22 cellular contexts compared by ENCODE assay signal in genomic region chr2:241048149-241048948, GRCh38. TPM values are rescaled to one million over a fixed set of nuclear protein-coding genes. Genes with fewer than 3 reads are reported as not detected.
DNase-seq lines count a peak whose midpoint lies in the region; ATAC-seq, FAIRE-seq and TF ChIP-seq lines count a peak whose summit lies in the region.
"Had no signal": no experiment of that assay in that cellular context is flagged by ENCODE, and none has a peak within 500 bp of the region (broad histone marks: within the 10 kb centered on the region; RNA-seq: fewer than 3 reads in every experiment).

No MANE protein-coding gene starts in this region.

- POLR2A ChIA-PET in activated CD4-positive, alpha-beta T cell treated with anti-CD3 and anti-CD28 coated beads, Interleukin-2, amount 10 ng/mL, durations not matched to agents 7 days and 5 days (lab: Charles Lee): no interaction called here

- H3K9ac ChIP-seq in kidney (ENCODE audit: low read length in 2 of 2): no peak overlapping the region

- H3K27me3 Mint-ChIP-seq in IgD-negative memory B cell: no peaks in the 10 kb centered on the region
- H3K27me3 Mint-ChIP-seq in activated CD4-positive, alpha-beta T cell treated with anti-CD3 and anti-CD28 coated beads, Interleukin-2, amount 10 ng/mL, durations not matched to agents 7 days and 5 days: peaks cover 10% of the 10 kb centered on the region

- no peak for TF ChIP-seq CTCF in GM06990 (IDR thresholded peaks at IDR 0.05; ENCODE audit: insufficient read depth, low read length, poor library complexity, severe bottlenecking)
- no peak for TF ChIP-seq CTCF in kidney (IDR thresholded peaks at IDR 0.05; ENCODE audit: borderline replicate concordance, extremely low read depth, insufficient read depth)

- ATAC-seq in GM18858 (IDR thresholded peaks at IDR 0.05; ENCODE audit: unreplicated experiment) (no peak), HG03039 (IDR thresholded peaks at IDR 0.05; ENCODE audit: unreplicated experiment) (no peak)
- ATAC-seq: A549; CD8-positive, alpha-beta T cell; HepG2 had no signal

- no peak overlapping the region for H3K4me3 ChIP-seq in GM06990 (replicated peaks; ENCODE audit: low read depth, low read length)
- no peak overlapping the region for H3K4me3 ChIP-seq in kidney (ENCODE audit: low read length in 2 of 2)
- H3K4me3 ChIP-seq: A549 had no signal

- no peak overlapping the region for H3K4me3 Mint-ChIP-seq in IgD-negative memory B cell
- no peak overlapping the region for H3K4me3 Mint-ChIP-seq in activated CD4-positive, alpha-beta T cell treated with anti-CD3 and anti-CD28 coated beads, Interleukin-2, amount 10 ng/mL, durations not matched to agents 7 days and 5 days
- H3K4me3 Mint-ChIP-seq: CD14-positive monocyte; CD8-positive, alpha-beta T cell; HFFc6 had no signal

- DNase-seq in GM06990 (ENCODE audit: extremely low read depth, insufficient read length): peak; percentile 3
- DNase-seq in kidney: peak; percentile 50
- peak; percentile 71 for DNase-seq in posterior vena cava (ENCODE audit: low spot score)
- DNase-seq in activated CD4-positive, alpha-beta T cell treated with anti-CD3 and anti-CD28 coated beads, Interleukin-2, amount 10 ng/mL, durations not matched to agents 7 days and 5 days: no peak
- DNase-seq in AG08396 (ENCODE audit: low spot score): no peak
- DNase-seq: CD8-positive, alpha-beta T cell; COR-L47; DMS153; DMS79 treated with DMSO at 0.1 percent for 48 hours; EL; HCEC 1CT; HFFc6 had no signal

- no peaks in the 10 kb centered on the region for H3K4me1 ChIP-seq in kidney (ENCODE audit: control insufficient read depth in 1 of 2, insufficient read depth in 1 of 2, low read depth in 1 of 2, low read length in 2 of 2)
- H3K4me1 ChIP-seq: A549 had no signal

- peaks cover 2% of the 10 kb centered on the region for H3K36me3 ChIP-seq in GM06990 (ENCODE audit: control insufficient read depth, insufficient read depth, low read length)
- H3K36me3 ChIP-seq in kidney (ENCODE audit: control insufficient read depth in 1 of 2, insufficient read depth in 2 of 2, low read length in 2 of 2): peaks cover 0 to 4% of the 10 kb centered on the region in 2 donors

- CTCF ChIA-PET in activated CD4-positive, alpha-beta T cell treated with anti-CD3 and anti-CD28 coated beads, Interleukin-2, amount 10 ng/mL, durations not matched to agents 7 days and 5 days (lab: Charles Lee): no interaction called here

- H3K36me3 Mint-ChIP-seq in IgD-negative memory B cell: peaks cover 10% of the 10 kb centered on the region
- no peaks in the 10 kb centered on the region for H3K36me3 Mint-ChIP-seq in activated CD4-positive, alpha-beta T cell treated with anti-CD3 and anti-CD28 coated beads, Interleukin-2, amount 10 ng/mL, durations not matched to agents 7 days and 5 days (ENCODE audit: low read depth)
- H3K36me3 Mint-ChIP-seq: CD14-positive monocyte had no signal

- FAIRE-seq in kidney (lab: Jason Lieb, UNC): no peak
- FAIRE-seq: A549, D721Med, G401.6, GM12892, HepG2, HTR-8/SVneo had no signal

- H3K27ac ChIP-seq in kidney (ENCODE audit: low read depth in 2 of 2, low read length in 2 of 2): no peak overlapping the region
- H3K27ac ChIP-seq: A549 had no signal

- H3K4me1 Mint-ChIP-seq in IgD-negative memory B cell: peaks cover 4 to 5% (median 5%) of the 10 kb centered on the region in 3 donors
- no peaks in the 10 kb centered on the region for H3K4me1 Mint-ChIP-seq in activated CD4-positive, alpha-beta T cell treated with anti-CD3 and anti-CD28 coated beads, Interleukin-2, amount 10 ng/mL, durations not matched to agents 7 days and 5 days
- H3K4me1 Mint-ChIP-seq: CD14-positive monocyte had no signal

- H3K27ac Mint-ChIP-seq in IgD-negative memory B cell: peak overlapping the region; percentile 28 to 53 (median 35)
- H3K27ac Mint-ChIP-seq in activated CD4-positive, alpha-beta T cell treated with anti-CD3 and anti-CD28 coated beads, Interleukin-2, amount 10 ng/mL, durations not matched to agents 7 days and 5 days: no peak overlapping the region
- H3K27ac Mint-ChIP-seq: CD8-positive, alpha-beta T cell; HFFc6 had no signal

- peaks cover 0 to 4% (median 0%) of the 10 kb centered on the region in 3 donors for H3K9me3 Mint-ChIP-seq in IgD-negative memory B cell
- no peaks in the 10 kb centered on the region for H3K9me3 Mint-ChIP-seq in activated CD4-positive, alpha-beta T cell treated with anti-CD3 and anti-CD28 coated beads, Interleukin-2, amount 10 ng/mL, durations not matched to agents 7 days and 5 days

- no peaks in the 10 kb centered on the region for H3K27me3 ChIP-seq in GM06990 (replicated peaks; ENCODE audit: control insufficient read depth, insufficient read depth, low read length)

- H3K9me3 ChIP-seq in kidney (ENCODE audit: control insufficient read depth in 1 of 2, low read length in 2 of 2): no peaks in the 10 kb centered on the region

- intact Hi-C loops in kidney (cut with DNase I): no loop called here
- intact Hi-C loops in posterior vena cava (cut with DNase I): no loop called here

RNA-seq across cellular contexts. Expression of gene SNED1, which starts 49.9 kb away (rescaled TPM):
- polyA plus RNA-seq in IgD-negative memory B cell: 17.0 TPM
- total RNA-seq in kidney: 42.1 TPM
- 3.0 TPM for polyA plus RNA-seq in kidney (ENCODE audit: insufficient read depth, low read depth, low replicate concordance)
- total RNA-seq in posterior vena cava: 10 to 100 TPM; 39.7 to 62.7 TPM
- 1 to 10 TPM; 6.1 to 8.6 TPM for total RNA-seq in activated CD4-positive, alpha-beta T cell treated with anti-CD3 and anti-CD28 coated beads, Interleukin-2, amount 10 ng/mL, durations not matched to agents 7 days and 5 days

RNA-seq across cellular contexts. Expression of gene MTERF4, which starts 53.7 kb away (rescaled TPM):
- polyA plus RNA-seq in IgD-negative memory B cell: 65.6 TPM
- 41.5 TPM for total RNA-seq in kidney
- 24.3 TPM for polyA plus RNA-seq in kidney (ENCODE audit: insufficient read depth, low read depth, low replicate concordance)
- total RNA-seq in posterior vena cava: 10 to 100 TPM; 17.1 to 17.8 TPM
- 10 to 100 TPM; 38.0 to 41.0 TPM for total RNA-seq in activated CD4-positive, alpha-beta T cell treated with anti-CD3 and anti-CD28 coated beads, Interleukin-2, amount 10 ng/mL, durations not matched to agents 7 days and 5 days

Comparison
In these comparisons a context has a peak if more than half of its experiments do, and no peak if none do; other contexts are left out.
1. DNase-seq: peak in GM06990 (single experiment), kidney (single experiment) and posterior vena cava (single experiment); none in activated CD4-positive, alpha-beta T cell treated with anti-CD3 and anti-CD28 coated beads, Interleukin-2, amount 10 ng/mL, durations not matched to agents 7 days and 5 days (single experiment) and AG08396 (single experiment).